Comparison of ENCODE assay signal across 2 cellular contexts in the genomic region with DNA sequence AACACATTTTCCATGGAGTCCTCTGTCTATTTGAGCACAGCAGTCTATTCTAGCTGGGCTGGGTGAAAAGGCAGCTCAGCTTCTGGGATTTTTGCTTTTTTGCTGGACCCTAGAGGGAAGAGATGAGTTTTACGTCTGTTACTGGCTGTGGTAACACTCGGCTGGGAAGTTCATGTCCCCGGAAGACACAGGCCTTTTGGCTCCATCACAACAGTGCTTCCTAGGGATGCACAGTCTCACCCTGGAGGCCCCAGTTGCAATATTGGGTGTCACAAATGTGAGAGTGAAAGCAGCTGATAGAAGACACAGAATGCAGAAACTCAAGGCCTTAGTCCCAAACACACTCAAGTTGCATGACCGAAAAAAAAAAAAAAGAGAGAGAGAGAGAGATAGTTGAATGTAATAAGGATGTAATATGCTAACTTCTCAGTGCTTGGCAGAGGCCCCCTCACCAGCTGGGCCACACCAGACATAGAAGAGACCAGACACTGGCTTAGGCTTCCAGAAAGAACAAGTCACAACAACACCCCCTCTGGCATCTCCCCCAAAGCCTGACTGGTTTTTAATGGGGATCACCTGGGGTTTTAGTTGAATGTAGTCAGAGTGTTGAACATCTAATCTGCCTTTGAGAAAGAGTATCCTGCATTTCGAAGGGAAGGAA.
TF ChIP-seq lines count a peak whose summit lies in the region.

No MANE protein-coding gene starts in this region.

TF ChIP-seq in liver, 16 proteins besides CTCF, POLR2A, EP300 and RAD21:
- TF ChIP-seq EGR1 (IDR thresholded peaks at IDR 0.05; ENCODE audit: low read depth in 2 of 2) (no peak), NR2F2 (IDR thresholded peaks at IDR 0.05) (peak; percentile 54), FOXA1 (IDR thresholded peaks at IDR 0.05) (no peak), RXRA (IDR thresholded peaks at IDR 0.05) (peak; percentile 21 to 42), JUND (IDR thresholded peaks at IDR 0.05) (no peak)
TF ChIP-seq in liver: peak in this region for 2.

TF ChIP-seq in HepG2, 621 proteins besides CTCF, POLR2A, EP300 and RAD21:
- TF ChIP-seq HNRNPLL (IDR thresholded peaks at IDR 0.05; ENCODE audit: low read depth, low read length, poor library complexity, severe bottlenecking) (no peak), ELF4 (CRISPR knock-in tag; IDR thresholded peaks at IDR 0.05; ENCODE audit: borderline replicate concordance) (no peak), NFYC (CRISPR knock-in tag; IDR thresholded peaks at IDR 0.05) (no peak), CHCHD3 (CRISPR knock-in tag; IDR thresholded peaks at IDR 0.05) (no peak), ZNF101 (CRISPR knock-in tag; IDR thresholded peaks at IDR 0.05; ENCODE audit: borderline replicate concordance, low read depth) (no peak)
- TF ChIP-seq, protein P1, sequence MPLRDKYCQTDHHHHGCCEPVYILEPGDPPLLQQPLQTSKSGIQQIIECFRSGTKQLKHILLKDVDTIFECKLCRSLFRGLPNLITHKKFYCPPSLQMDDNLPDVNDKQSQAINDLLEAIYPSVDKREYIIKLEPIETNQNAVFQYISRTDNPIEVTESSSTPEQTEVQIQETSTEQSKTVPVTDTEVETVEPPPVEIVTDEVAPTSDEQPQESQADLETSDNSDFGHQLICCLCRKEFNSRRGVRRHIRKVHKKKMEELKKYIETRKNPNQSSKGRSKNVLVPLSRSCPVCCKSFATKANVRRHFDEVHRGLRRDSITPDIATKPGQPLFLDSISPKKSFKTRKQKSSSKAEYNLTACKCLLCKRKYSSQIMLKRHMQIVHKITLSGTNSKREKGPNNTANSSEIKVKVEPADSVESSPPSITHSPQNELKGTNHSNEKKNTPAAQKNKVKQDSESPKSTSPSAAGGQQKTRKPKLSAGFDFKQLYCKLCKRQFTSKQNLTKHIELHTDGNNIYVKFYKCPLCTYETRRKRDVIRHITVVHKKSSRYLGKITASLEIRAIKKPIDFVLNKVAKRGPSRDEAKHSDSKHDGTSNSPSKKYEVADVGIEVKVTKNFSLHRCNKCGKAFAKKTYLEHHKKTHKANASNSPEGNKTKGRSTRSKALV (CRISPR knock-in tag; IDR thresholded peaks at IDR 0.05), result no peak
- TF ChIP-seq, protein P2, sequence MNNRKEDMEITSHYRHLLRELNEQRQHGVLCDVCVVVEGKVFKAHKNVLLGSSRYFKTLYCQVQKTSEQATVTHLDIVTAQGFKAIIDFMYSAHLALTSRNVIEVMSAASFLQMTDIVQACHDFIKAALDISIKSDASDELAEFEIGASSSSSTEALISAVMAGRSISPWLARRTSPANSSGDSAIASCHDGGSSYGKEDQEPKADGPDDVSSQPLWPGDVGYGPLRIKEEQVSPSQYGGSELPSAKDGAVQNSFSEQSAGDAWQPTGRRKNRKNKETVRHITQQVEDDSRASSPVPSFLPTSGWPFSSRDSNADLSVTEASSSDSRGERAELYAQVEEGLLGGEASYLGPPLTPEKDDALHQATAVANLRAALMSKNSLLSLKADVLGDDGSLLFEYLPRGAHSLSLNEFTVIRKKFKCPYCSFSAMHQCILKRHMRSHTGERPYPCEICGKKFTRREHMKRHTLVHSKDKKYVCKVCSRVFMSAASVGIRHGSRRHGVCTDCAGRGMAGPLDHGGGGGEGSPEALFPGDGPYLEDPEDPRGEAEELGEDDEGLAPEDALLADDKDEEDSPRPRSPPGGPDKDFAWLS (CRISPR knock-in tag; IDR thresholded peaks at IDR 0.05; ENCODE audit: borderline replicate concordance), result no peak
